12 cellular contexts compared by ENCODE assay signal in the genomic region with DNA sequence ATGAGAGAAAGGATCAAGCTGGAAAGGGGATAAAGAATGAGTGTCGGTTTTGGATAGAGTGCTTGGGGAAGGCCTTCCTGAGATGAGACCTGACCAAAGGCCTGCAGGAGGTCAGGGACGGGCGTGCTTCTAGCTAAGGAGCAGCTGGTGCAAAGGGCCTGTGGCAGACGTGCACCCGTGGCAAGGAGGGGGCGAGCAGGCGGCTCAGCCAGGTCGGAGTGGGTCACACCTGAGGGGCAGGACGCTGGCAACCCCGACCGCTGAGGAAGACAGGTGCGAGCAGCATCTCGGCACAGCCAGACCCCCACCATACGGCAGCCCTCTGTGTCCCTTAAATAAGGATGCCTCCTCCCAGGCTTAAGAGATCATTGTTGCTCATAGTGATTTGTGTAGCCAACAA. TPM values are rescaled to one million over a fixed set of nuclear protein-coding genes. Genes with fewer than 3 reads are reported as not detected.
DNase-seq lines count a peak whose midpoint lies in the region; ATAC-seq and TF ChIP-seq lines count a peak whose summit lies in the region.
"Had no signal": no experiment of that assay in that cellular context is flagged by ENCODE, and none has a peak within 500 bp of the region (broad histone marks: within the 10 kb centered on the region; RNA-seq: fewer than 3 reads in every experiment).

No MANE protein-coding gene starts in this region.

- intact Hi-C loops in left ventricle myocardium inferior (cut with micrococcal nuclease), result no loop called here
- intact Hi-C loops in left ventricle myocardium superior (cut with micrococcal nuclease), result loop anchor here (10.0 kb wide), 1 partner anchor 75 kb away; no protein-coding TSS in a partner anchor
- intact Hi-C loops in upper lobe of right lung (cut with DNase I), result no loop called here

- POLR2A ChIA-PET in activated CD8-positive, alpha-beta T cell treated with anti-CD3 and anti-CD28 coated beads, Interleukin-2, amount 10 ng/mL, durations not matched to agents 7 days and 5 days (lab: Charles Lee), result no interaction called here

- peak overlapping the region; percentile 24 for H3K4me3 Mint-ChIP-seq in activated CD8-positive, alpha-beta T cell treated with anti-CD3 and anti-CD28 coated beads, Interleukin-2, amount 10 ng/mL, durations not matched to agents 7 days and 5 days

- H3K36me3 Mint-ChIP-seq in activated CD8-positive, alpha-beta T cell treated with anti-CD3 and anti-CD28 coated beads, Interleukin-2, amount 10 ng/mL, durations not matched to agents 7 days and 5 days (ENCODE audit: low read depth), result peaks cover 30% of the 10 kb centered on the region

- peak overlapping the region; percentile 81 for H3K27ac ChIP-seq in left ventricle myocardium inferior (replicated peaks)
- H3K27ac ChIP-seq in muscle layer of colon (ENCODE audit: low read depth, low read length), result peak overlapping the region; percentile 67
- peak overlapping the region; percentile 63 for H3K27ac ChIP-seq in upper lobe of right lung
- H3K27ac ChIP-seq: pancreas had no signal

- H3K4me3 ChIP-seq in left ventricle myocardium inferior, result no peak overlapping the region
- H3K4me3 ChIP-seq in muscle layer of colon (ENCODE audit: low read depth in 1 of 2, low read length in 2 of 2), result no peak overlapping the region
- H3K4me3 ChIP-seq in upper lobe of right lung, result no peak overlapping the region
- H3K4me3 ChIP-seq: pancreas had no signal

- no peaks in the 10 kb centered on the region for H3K36me3 ChIP-seq in left ventricle myocardium inferior
- no peaks in the 10 kb centered on the region for H3K36me3 ChIP-seq in muscle layer of colon (ENCODE audit: insufficient read depth, low read length)
- peaks cover 14% of the 10 kb centered on the region for H3K36me3 ChIP-seq in upper lobe of right lung
- H3K36me3 ChIP-seq: pancreas had no signal

- ATAC-seq in left ventricle myocardium superior (no peak), upper lobe of right lung (no peak), GM21360 (IDR thresholded peaks at IDR 0.05; ENCODE audit: unreplicated experiment) (no peak)
- no peak for ATAC-seq in activated CD8-positive, alpha-beta T cell treated with anti-CD3 and anti-CD28 coated beads, Interleukin-2, amount 10 ng/mL, durations not matched to agents 7 days and 5 days

- no peaks in the 10 kb centered on the region for H3K9me3 Mint-ChIP-seq in activated CD8-positive, alpha-beta T cell treated with anti-CD3 and anti-CD28 coated beads, Interleukin-2, amount 10 ng/mL, durations not matched to agents 7 days and 5 days (ENCODE audit: insufficient read depth)

- H3K27me3 ChIP-seq in left ventricle myocardium inferior (ENCODE audit: low read depth) (no peaks in the 10 kb centered on the region), muscle layer of colon (ENCODE audit: control insufficient read depth in 1 of 2, insufficient read depth in 2 of 2, low read length in 2 of 2) (no peaks in the 10 kb centered on the region), upper lobe of right lung (no peaks in the 10 kb centered on the region)
- H3K27me3 ChIP-seq: BE2C, pancreas had no signal

- H3K9me3 ChIP-seq in left ventricle myocardium inferior (replicated peaks) (no peaks in the 10 kb centered on the region), muscle layer of colon (ENCODE audit: low read length) (no peaks in the 10 kb centered on the region), upper lobe of right lung (no peaks in the 10 kb centered on the region)
- H3K9me3 ChIP-seq: BE2C, pancreas had no signal

- CTCF ChIA-PET in activated CD8-positive, alpha-beta T cell treated with anti-CD3 and anti-CD28 coated beads, Interleukin-2, amount 10 ng/mL, durations not matched to agents 7 days and 5 days (lab: Charles Lee), result interaction anchor here (1.6 kb wide), 1 partner anchor 9 kb away, joined by 6 read pairs; no protein-coding TSS in a partner anchor

- no peaks in the 10 kb centered on the region for H3K27me3 Mint-ChIP-seq in activated CD8-positive, alpha-beta T cell treated with anti-CD3 and anti-CD28 coated beads, Interleukin-2, amount 10 ng/mL, durations not matched to agents 7 days and 5 days (ENCODE audit: low read depth)

- H3K27ac Mint-ChIP-seq in activated CD8-positive, alpha-beta T cell treated with anti-CD3 and anti-CD28 coated beads, Interleukin-2, amount 10 ng/mL, durations not matched to agents 7 days and 5 days, result peak overlapping the region; percentile 87

- TF ChIP-seq CTCF in left ventricle myocardium inferior (IDR thresholded peaks at IDR 0.05; ENCODE audit: borderline replicate concordance) (no peak), upper lobe of right lung (IDR thresholded peaks at IDR 0.05) (no peak)

- H3K4me1 Mint-ChIP-seq in activated CD8-positive, alpha-beta T cell treated with anti-CD3 and anti-CD28 coated beads, Interleukin-2, amount 10 ng/mL, durations not matched to agents 7 days and 5 days (ENCODE audit: low read depth), result peaks cover 22% of the 10 kb centered on the region

- H3K9ac ChIP-seq in muscle layer of colon (ENCODE audit: low read length), result no peak overlapping the region

- DNase-seq in left ventricle myocardium inferior (no peak), left ventricle myocardium superior (no peak), upper lobe of right lung (no peak), retina (no peak)
- DNase-seq in activated CD8-positive, alpha-beta T cell treated with anti-CD3 and anti-CD28 coated beads, Interleukin-2, amount 10 ng/mL, durations not matched to agents 7 days and 5 days, result no peak
- DNase-seq in stimulated activated CD4-positive, alpha-beta T cell treated with anti-CD3 and anti-CD28 coated beads, Interleukin-15, amount 100 ng/mL, for 24 hours, result no peak
- DNase-seq: activated CD4-positive, alpha-beta T cell treated with anti-CD3 and anti-CD28 coated beads, Interleukin-2, amount 50 U/mL, for 4 hours; BE2C; NCI-H2107 had no signal

- H3K4me1 ChIP-seq in left ventricle myocardium inferior, result peaks cover 77% of the 10 kb centered on the region
- H3K4me1 ChIP-seq in muscle layer of colon (ENCODE audit: insufficient read depth, low read length), result peaks cover 39% of the 10 kb centered on the region
- H3K4me1 ChIP-seq in upper lobe of right lung, result peaks cover 66% of the 10 kb centered on the region

RNA-seq across cellular contexts. Expression of gene ODC1, which starts 48.1 kb away (rescaled TPM):
- 41.7 TPM for total RNA-seq in left ventricle myocardium inferior
- total RNA-seq in left ventricle myocardium superior, result 26.4 TPM
- 10 to 100 TPM; 54.4 to 54.6 TPM for total RNA-seq in activated CD8-positive, alpha-beta T cell treated with anti-CD3 and anti-CD28 coated beads, Interleukin-2, amount 10 ng/mL, durations not matched to agents 7 days and 5 days
- 50.9 TPM for total RNA-seq in upper lobe of right lung
